12 cellular contexts compared by ENCODE assay signal in the genomic region with DNA sequence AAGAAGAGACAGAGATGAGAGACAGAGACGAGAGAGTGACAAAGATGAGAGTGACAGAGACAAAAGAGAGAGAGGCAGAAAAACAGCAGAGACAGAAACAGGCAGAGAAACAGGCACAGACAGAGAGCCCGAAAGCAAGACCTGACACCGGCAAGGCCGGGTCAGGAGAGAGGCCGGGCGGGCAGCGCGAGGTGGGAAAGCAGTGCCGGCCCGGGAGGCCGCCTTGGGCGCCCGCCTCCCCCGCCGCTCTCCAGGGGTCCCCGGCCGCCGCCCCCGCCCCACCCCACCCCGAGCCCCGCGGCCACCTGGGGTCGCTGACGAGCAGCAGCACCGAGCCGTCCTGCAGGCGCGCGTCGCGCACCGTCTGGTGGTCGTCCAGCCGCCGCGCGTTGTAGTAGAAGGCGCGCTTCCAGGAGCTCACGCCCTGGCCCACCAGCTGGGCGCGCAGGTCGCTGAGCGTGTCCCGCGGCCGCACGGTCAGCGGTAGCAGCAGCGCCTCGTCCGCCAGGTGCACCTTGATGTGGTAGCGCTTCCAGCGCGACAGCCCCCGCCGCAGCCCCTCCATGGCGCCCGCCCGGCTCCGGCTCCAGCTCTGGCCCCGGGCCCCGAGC. TPM values are rescaled to one million over a fixed set of nuclear protein-coding genes. Genes with fewer than 3 reads are reported as not detected.
DNase-seq lines count a peak whose midpoint lies in the region; ATAC-seq and TF ChIP-seq lines count a peak whose summit lies in the region.
"Had no signal": no experiment of that assay in that cellular context is flagged by ENCODE, and none has a peak within 500 bp of the region (broad histone marks: within the 10 kb centered on the region; RNA-seq: fewer than 3 reads in every experiment).

A gene (minus strand): TSS at position 594 of the 611 bp plus-strand sequence.

- H3K9me3 ChIP-seq in right cardiac atrium (ENCODE audit: control insufficient read depth, low read length) = no peaks in the 10 kb centered on the region
- H3K9me3 ChIP-seq: adrenal gland had no signal

- no peaks in the 10 kb centered on the region for H3K36me3 ChIP-seq in urinary bladder (ENCODE audit: insufficient read depth)
- H3K36me3 ChIP-seq: adrenal gland; BLaER1 treated with 17β-estradiol and CSF1 and Interleukin-3, amounts not matched to agents 10 nM and 100 nM had no signal

- H3K4me3 ChIP-seq in right cardiac atrium (ENCODE audit: low read length) (peak within 1 kb of the TSS; percentile 36), dorsolateral prefrontal cortex (peak within 1 kb of the TSS in 30 of 59 donors; percentile 9 to 56 (median 35)), lower leg skin (ENCODE audit: low read depth, poor library complexity, severe bottlenecking) (no peak within 1 kb of the TSS), urinary bladder (ENCODE audit: low read depth, low read length) (peak within 1 kb of the TSS; percentile 36)
- H3K4me3 ChIP-seq: adrenal gland; BLaER1 treated with 17β-estradiol and CSF1 and Interleukin-3, amounts not matched to agents 10 nM and 100 nM had no signal

- H3K27ac ChIP-seq in right cardiac atrium (ENCODE audit: low read length) (no peak within 1 kb of the TSS), dorsolateral prefrontal cortex (no peak within 1 kb of the TSS), urinary bladder (ENCODE audit: low read depth) (no peak within 1 kb of the TSS)
- H3K27ac ChIP-seq: adrenal gland; BLaER1 treated with 17β-estradiol and CSF1 and Interleukin-3, amounts not matched to agents 10 nM and 100 nM had no signal

- WGBS in right cardiac atrium = 11% methylated on average over 63 of the region's 63 CpGs
- 8 to 11% methylated on average over 28 to 42 of the region's 63 CpGs for WGBS in lower leg skin, 2 donors
- 7% methylated on average over 63 of the region's 63 CpGs for WGBS in urinary bladder

- ATAC-seq in right cardiac atrium (peak in 1 of 2 donors; percentile 35), Right ventricle myocardium superior (ENCODE audit: poor library complexity) (no peak)

- H3K4me1 ChIP-seq in right cardiac atrium (ENCODE audit: control insufficient read depth, insufficient read depth, low read length) (no peaks in the 10 kb centered on the region), urinary bladder (ENCODE audit: insufficient read depth) (no peaks in the 10 kb centered on the region)
- H3K4me1 ChIP-seq: adrenal gland had no signal

- no peak for TF ChIP-seq POLR2A in lower leg skin (IDR thresholded peaks at IDR 0.05)

- H3K27me3 ChIP-seq in right cardiac atrium (ENCODE audit: control insufficient read depth, insufficient read depth) = no peaks in the 10 kb centered on the region
- peaks cover 0 to 21% (median 9%) of the 10 kb centered on the region in 45 donors for H3K27me3 ChIP-seq in dorsolateral prefrontal cortex
- H3K27me3 ChIP-seq: BLaER1 treated with 17β-estradiol and CSF1 and Interleukin-3, amounts not matched to agents 10 nM and 100 nM had no signal

- DNase-seq in right cardiac atrium = peak in 1 of 3 donors; percentile 42
- no peak for DNase-seq in Right ventricle myocardium superior
- no peak for DNase-seq in dorsolateral prefrontal cortex
- no peak for DNase-seq in lower leg skin (ENCODE audit: low spot score in 2 of 2)
- DNase-seq in NCI-H1105 treated with DMSO at 0.1 percent for 48 hours (lab: John Stamatoyannopoulos, UW) = no peak
- DNase-seq in epidermal melanocyte (ENCODE audit: insufficient read length, low spot score) = no peak
- DNase-seq in germinal center (ENCODE audit: low spot score) = no peak
- DNase-seq: adrenal gland, NCI-H510A treated with DMSO at 0.1 percent for 48 hours had no signal

- peak in 2 of 56 donors; percentile 7 for TF ChIP-seq CTCF in dorsolateral prefrontal cortex (IDR thresholded peaks at IDR 0.05 in 54 of 56, conservative IDR thresholded peaks at IDR 0.05 in 2 of 56; ENCODE audit: low read depth in 1 of 56, partially characterized antibody in 56 of 56)
- TF ChIP-seq CTCF in lower leg skin (IDR thresholded peaks at IDR 0.05) = no peak

- intact Hi-C loops in right cardiac atrium (cut with DNase I) (no loop called here), Right ventricle myocardium superior (cut with DNase I) (no loop called here), dorsolateral prefrontal cortex (cut with DNase I) (no loop called here), lower leg skin (cut with DNase I; ENCODE audit: low total_unique reads) (no loop called here)

RNA-seq across cellular contexts. Expression of the gene that starts here (rescaled TPM):
- under 1 TPM in 3 of 4 donors, not detected in 1; 0.06 to 0.11 (median 0.08) TPM for total RNA-seq in right cardiac atrium
- 0.34 TPM for polyA plus RNA-seq in right cardiac atrium
- total RNA-seq in Right ventricle myocardium superior = not detected
- 10 to 100 TPM in 1 of 120 experiments, 1 to 10 TPM in 118, under 1 TPM in 1; 0.95 to 14.6 (median 4.4) TPM for total RNA-seq in dorsolateral prefrontal cortex
- total RNA-seq in lower leg skin = 100 to 1,000 TPM; 250 to 282 (median 259) TPM
- total RNA-seq in urinary bladder = 1.6 TPM
- polyA plus RNA-seq in urinary bladder = 0.85 TPM
- polyA plus RNA-seq: IgD-negative memory B cell had no signal

Comparison
In these comparisons a context has a peak if more than half of its experiments do, and no peak if none do; other contexts are left out.
1. RNA of the gene that starts here (total RNA-seq): 250 to 282 TPM in lower leg skin; 0.95 to 14.6 TPM in dorsolateral prefrontal cortex, 1.6 TPM in urinary bladder (single experiment), 0.06 to 0.11 TPM in right cardiac atrium and not detected in Right ventricle myocardium superior (single experiment); every median in the first group is over 10 times any median in the second.